8 cellular contexts compared by ENCODE assay signal in genomic region chr1:157691285-157691920, GRCh38. TPM values are rescaled to one million over a fixed set of nuclear protein-coding genes. Genes with fewer than 3 reads are reported as not detected.
A peak's percentile ranks its signal among the peaks of the same experiment; 100 is the strongest.
DNase-seq lines count a peak whose midpoint lies in the region; ATAC-seq and TF ChIP-seq lines count a peak whose summit lies in the region.

No MANE protein-coding gene starts in this region.

- H3K27me3 Mint-ChIP-seq in neural progenitor cell (ENCODE audit: insufficient read depth, low read depth), result peaks cover 2% of the 10 kb centered on the region

- no peak overlapping the region for H2AFZ ChIP-seq in neural progenitor cell (replicated peaks)

- H3K27me3 ChIP-seq in dorsolateral prefrontal cortex (peaks cover 0 to 9% (median 0%) of the 10 kb centered on the region in 45 donors), neural progenitor cell (no peaks in the 10 kb centered on the region)

- no peaks in the 10 kb centered on the region for H3K4me1 ChIP-seq in neural progenitor cell

- no peak for ATAC-seq in HG02852 (IDR thresholded peaks at IDR 0.05; ENCODE audit: unreplicated experiment)

- no peaks in the 10 kb centered on the region for H3K9me3 Mint-ChIP-seq in neural progenitor cell

- H3K27ac ChIP-seq in 22Rv1 (no peak overlapping the region), dorsolateral prefrontal cortex (no peak overlapping the region), neural progenitor cell (no peak overlapping the region), coronary artery (no peak overlapping the region)

- H3K4me3 ChIP-seq in dorsolateral prefrontal cortex (no peak overlapping the region), neural progenitor cell (no peak overlapping the region), coronary artery (no peak overlapping the region)

- H3F3A ChIP-seq in neural progenitor cell (ENCODE audit: low read depth), result no peaks in the 10 kb centered on the region

- no peaks in the 10 kb centered on the region for H3K36me3 ChIP-seq in neural progenitor cell

- H3K9me3 ChIP-seq in neural progenitor cell (ENCODE audit: low read depth), result no peaks in the 10 kb centered on the region

- H3K4me3 Mint-ChIP-seq in neural progenitor cell, result no peak overlapping the region

- no peak overlapping the region for H3K27ac Mint-ChIP-seq in neural progenitor cell

- H3K36me3 Mint-ChIP-seq in neural progenitor cell, result no peaks in the 10 kb centered on the region

- no peaks in the 10 kb centered on the region for H3K79me2 ChIP-seq in neural progenitor cell (ENCODE audit: low read depth)

- no peaks in the 10 kb centered on the region for H3K4me1 Mint-ChIP-seq in neural progenitor cell

- H3K4me2 ChIP-seq in neural progenitor cell, result no peak overlapping the region

- TF ChIP-seq CTCF in 22Rv1 (IDR thresholded peaks at IDR 0.05) (peak; percentile 84), GM10266 (IDR thresholded peaks at IDR 0.05; ENCODE audit: control insufficient read depth, insufficient read depth, low read depth, missing control alignments) (peak; percentile 72), dorsolateral prefrontal cortex (IDR thresholded peaks at IDR 0.05 in 54 of 56, conservative IDR thresholded peaks at IDR 0.05 in 2 of 56; ENCODE audit: low read depth in 1 of 56, partially characterized antibody in 56 of 56) (peak in 53 of 56 donors; percentile 39 to 68 (median 52)), neural progenitor cell (IDR thresholded peaks at IDR 0.05) (peak; percentile 60), coronary artery (IDR thresholded peaks at IDR 0.05) (no peak)

- intact Hi-C loops in dorsolateral prefrontal cortex (cut with DNase I), result loop anchor here in 1 of 2 donors (5.0 kb wide), 1 partner anchor 109 kb away; no protein-coding TSS in a partner anchor

- H4K20me1 ChIP-seq in neural progenitor cell (ENCODE audit: low read depth), result no peaks in the 10 kb centered on the region

- peak; percentile 30 for DNase-seq in GM10266 (ENCODE audit: extremely low spot score)
- peak; percentile 8 for DNase-seq in NCI-H774 (lab: John Stamatoyannopoulos, UW)
- peak in 1 of 10 donors; percentile 28 for DNase-seq in dorsolateral prefrontal cortex
- peak; percentile 44 for DNase-seq in neural progenitor cell (ENCODE audit: low spot score)
- no peak for DNase-seq in coronary artery (ENCODE audit: low spot score)
- no peak for DNase-seq in amniotic stem cell (lab: John Stamatoyannopoulos, UW)

- H3K9ac ChIP-seq in neural progenitor cell, result no peak overlapping the region

RNA-seq across cellular contexts. Expression of gene FCRL3, which starts 9.2 kb away (rescaled TPM):
- total RNA-seq in dorsolateral prefrontal cortex (under 1 TPM in 9 of 120 experiments, not detected in 111; 0.07 to 0.60 (median 0.21) TPM), neural progenitor cell (ENCODE audit: low replicate concordance) (not detected in 2 replicates)

Comparison
In these comparisons a context has a peak if more than half of its experiments do, and no peak if none do; other contexts are left out.
1. DNase-seq: peak in GM10266 (single experiment), NCI-H774 (single experiment) and neural progenitor cell (single experiment); none in coronary artery (single experiment) and amniotic stem cell (single experiment).